In genomic region chr7:104878577-104878976, GRCh38 we compare ENCODE assay signal across 11 cellular contexts.
A peak's percentile ranks its signal among the peaks of the same experiment; 100 is the strongest.
DNase-seq lines count a peak whose midpoint lies in the region; ATAC-seq and TF ChIP-seq lines count a peak whose summit lies in the region.
"Had no signal": no experiment of that assay in that cellular context is flagged by ENCODE, and none has a peak within 500 bp of the region (broad histone marks: within the 10 kb centered on the region; RNA-seq: fewer than 3 reads in every experiment).

No MANE protein-coding gene starts in this region.

- peak; percentile 15 for DNase-seq in stimulated activated CD4-positive, alpha-beta T cell treated with anti-CD3 and anti-CD28 coated beads, Interleukin-15, amount 100 ng/mL, for 24 hours
- no peak for DNase-seq in stimulated activated CD4-positive, alpha-beta T cell treated with anti-CD3 and anti-CD28 coated beads, Interleukin-4, amount 100 ng/mL, for 4 hours
- DNase-seq in glutamatergic neuron (no peak), NCI-H446 (lab: John Stamatoyannopoulos, UW) (no peak), NCI-H748 (lab: John Stamatoyannopoulos, UW; ENCODE audit: unreplicated experiment) (no peak), NCI-H82 (lab: John Stamatoyannopoulos, UW) (no peak)
- DNase-seq: foreskin melanocyte, NCI-H2081 treated with DMSO at 0.1 percent for 48 hours, SHP77 treated with DMSO at 0.1 percent for 48 hours had no signal

- no peak for TF ChIP-seq CTCF in glutamatergic neuron (IDR thresholded peaks at IDR 0.05; ENCODE audit: partially characterized antibody, unreplicated experiment)

- no peaks in the 10 kb centered on the region for H3K27me3 Mint-ChIP-seq in glutamatergic neuron (ENCODE audit: unreplicated experiment)

- H3K27ac Mint-ChIP-seq in glutamatergic neuron (ENCODE audit: unreplicated experiment) = no peak overlapping the region

- H3K9me3 Mint-ChIP-seq in glutamatergic neuron (ENCODE audit: unreplicated experiment) = no peaks in the 10 kb centered on the region

- peak; percentile 84 for ATAC-seq in GM21737 (IDR thresholded peaks at IDR 0.05; ENCODE audit: unreplicated experiment)
- ATAC-seq in HG03342 (IDR thresholded peaks at IDR 0.05; ENCODE audit: unreplicated experiment) = peak; percentile 90

- H3K4me1 Mint-ChIP-seq in glutamatergic neuron (ENCODE audit: low read depth, unreplicated experiment) = no peaks in the 10 kb centered on the region

- no peaks in the 10 kb centered on the region for H3K36me3 Mint-ChIP-seq in glutamatergic neuron (ENCODE audit: unreplicated experiment)

- H3K4me3 Mint-ChIP-seq in glutamatergic neuron (ENCODE audit: unreplicated experiment) = no peak overlapping the region
